ENCODE assay signal across 8 cellular contexts in the genomic region with DNA sequence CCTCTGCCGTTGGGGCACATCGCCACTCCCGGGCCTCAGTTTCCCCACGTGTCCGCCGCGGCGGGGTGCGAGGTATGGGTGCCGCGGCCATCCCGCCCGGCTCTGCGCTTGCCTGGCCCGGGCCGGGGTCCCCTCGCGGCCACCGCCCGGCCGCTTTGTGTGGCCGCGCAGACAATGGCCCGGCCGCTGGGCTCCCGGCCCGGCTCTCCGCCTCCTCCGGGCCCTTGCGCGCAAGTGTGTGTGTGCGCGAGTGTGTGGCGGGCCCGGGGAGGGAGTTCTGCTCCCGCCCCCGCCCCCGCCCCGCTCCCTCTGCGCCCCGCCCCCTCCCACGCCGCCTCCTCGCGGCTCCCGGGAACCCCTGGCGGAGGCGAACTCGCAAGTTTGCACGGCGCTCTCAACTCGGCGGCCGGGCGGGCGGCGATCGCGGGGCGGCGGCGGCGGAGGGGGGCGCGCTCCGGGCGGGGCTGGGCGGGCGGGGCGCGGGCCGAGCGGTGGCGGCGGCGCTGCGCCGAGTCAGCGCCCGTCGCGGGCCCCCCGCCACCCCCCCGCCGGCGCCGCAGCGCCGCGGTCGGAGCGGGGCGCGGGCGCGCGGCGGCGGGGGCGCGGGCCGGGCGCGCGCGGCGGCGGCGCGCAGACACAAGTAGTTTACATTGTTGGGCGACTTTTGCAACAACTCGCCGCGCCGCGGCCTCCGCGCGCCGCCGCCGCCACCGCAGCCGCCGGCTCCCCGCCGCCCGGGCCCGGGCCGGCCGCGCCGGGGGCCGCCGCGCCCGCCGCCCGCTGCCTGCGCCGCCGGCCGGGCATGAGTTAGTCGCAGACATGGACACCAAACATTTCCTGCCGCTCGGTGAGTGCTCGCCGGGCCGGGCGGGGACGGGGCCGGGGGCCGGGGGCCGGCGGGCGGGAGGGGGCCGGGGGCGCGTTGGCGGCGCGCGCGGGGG. TPM values are rescaled to one million over a fixed set of nuclear protein-coding genes. Genes with fewer than 3 reads are reported as not detected.
DNase-seq lines count a peak whose midpoint lies in the region; ATAC-seq and TF ChIP-seq lines count a peak whose summit lies in the region.

Gene RXRA (plus strand): TSS at position 643 of the 941 bp plus-strand sequence. CDS start 177 bp downstream, at position 820.

- CTCF ChIA-PET in A673 (lab: Charles Lee) = no interaction called here

- WGBS in lung, 2 donors = 0 to 1% methylated on average over 55 to 164 of the region's 164 CpGs

- ATAC-seq in effector memory CD8-positive, alpha-beta T cell (replicated peaks) = peak; percentile 69
- peak; percentile 70 for ATAC-seq in lung (ENCODE audit: insufficient read depth, low FRiP score)
- ATAC-seq in HG03280 (IDR thresholded peaks at IDR 0.05; ENCODE audit: unreplicated experiment) = no peak

- H3K9me3 Mint-ChIP-seq in effector memory CD8-positive, alpha-beta T cell = no peaks in the 10 kb centered on the region

- H3K27me3 Mint-ChIP-seq in effector memory CD8-positive, alpha-beta T cell = no peaks in the 10 kb centered on the region

- H3K4me1 Mint-ChIP-seq in effector memory CD8-positive, alpha-beta T cell (ENCODE audit: low read depth in 2 of 2) = peaks cover 22 to 30% of the 10 kb centered on the region in 2 donors

- intact Hi-C loops in A673 (cut with micrococcal nuclease; ENCODE audit: unreplicated experiment) = no loop called here

- H3K27me3 ChIP-seq in A673 (replicated peaks; ENCODE audit: insufficient read depth, low read depth, low read length, poor library complexity) (no peaks in the 10 kb centered on the region), lung (ENCODE audit: control insufficient read depth, insufficient read depth) (no peaks in the 10 kb centered on the region)

- no peak for TF ChIP-seq CTCF in A673 (conservative IDR thresholded peaks at IDR 0.05; ENCODE audit: low read depth, low read length)
- TF ChIP-seq CTCF in lung (IDR thresholded peaks at IDR 0.05; ENCODE audit: control extremely low read depth, extremely low read depth) = no peak

- BruUV-seq in A673 (replicated peaks; lab: Mats Ljungman, UMichigan) = no TSS peak

- H3K36me3 ChIP-seq in A673 (ENCODE audit: insufficient read depth, low read length, poor library complexity, severe bottlenecking) (no peaks in the 10 kb centered on the region), lung (ENCODE audit: control insufficient read depth in 2 of 2, insufficient read depth in 2 of 2, low read length in 2 of 2) (no peaks in the 10 kb centered on the region)

- POLR2A ChIA-PET in A673 (lab: Charles Lee; ENCODE audit: low non-redundant PET) = no interaction called here

- peak within 1 kb of the TSS in 1 of 2 donors; percentile 96 for H3K27ac Mint-ChIP-seq in effector memory CD8-positive, alpha-beta T cell

- H3K4me1 ChIP-seq in A673 (ENCODE audit: insufficient read depth, low read length, poor library complexity, severe bottlenecking) = peaks cover 55% of the 10 kb centered on the region
- peaks cover 7 to 33% of the 10 kb centered on the region in 2 donors for H3K4me1 ChIP-seq in lung (ENCODE audit: control insufficient read depth in 2 of 2, insufficient read depth in 2 of 2, low read length in 2 of 2)

- peaks cover 24% of the 10 kb centered on the region for H3K36me3 Mint-ChIP-seq in effector memory CD8-positive, alpha-beta T cell (ENCODE audit: insufficient read depth)

- H3K4me3 ChIP-seq in A673 (ENCODE audit: low read depth, low read length, poor library complexity, severe bottlenecking) (peak within 1 kb of the TSS; percentile 74), lung (peak within 1 kb of the TSS; percentile 64)

- H3K9me3 ChIP-seq in A673 (ENCODE audit: low read depth, low read length, poor library complexity, severe bottlenecking) = no peaks in the 10 kb centered on the region
- H3K9me3 ChIP-seq in lung (ENCODE audit: control insufficient read depth in 2 of 2, insufficient read depth in 1 of 2, low read length in 1 of 2) = no peaks in the 10 kb centered on the region

- peak within 1 kb of the TSS; percentile 87 for H3K4me3 Mint-ChIP-seq in effector memory CD8-positive, alpha-beta T cell

- peak; percentile 89 for DNase-seq in A673 (ENCODE audit: low spot score)
- peak; percentile 53 for DNase-seq in GM19238 (ENCODE audit: insufficient read length, low spot score)
- DNase-seq in NCI-H446 treated with DMSO at 0.1 percent for 48 hours (lab: John Stamatoyannopoulos, UW) = peak; percentile 20
- DNase-seq in activated CD8-positive, alpha-beta memory T cell treated with anti-CD3 and anti-CD28 coated beads for 4 hours (ENCODE audit: low read depth in 2 of 2) = peak; percentile 50 to 61
- peak; percentile 55 to 64 (median 63) for DNase-seq in effector memory CD8-positive, alpha-beta T cell
- peak; percentile 82 for DNase-seq in lung (ENCODE audit: low spot score)
- peak; percentile 12 to 48 (median 16) for DNase-seq in stimulated activated CD4-positive, alpha-beta T cell treated with anti-CD3 and anti-CD28 coated beads, TNF-alpha, amount 100 ng/mL, for 24 hours (ENCODE audit: low read depth in 3 of 3)

- H3K27ac ChIP-seq in A673 (ENCODE audit: low read depth, low read length, poor library complexity, severe bottlenecking) (peak within 1 kb of the TSS; percentile 82), lung (ENCODE audit: low read depth in 1 of 2, low read length in 1 of 2) (peak within 1 kb of the TSS; percentile 96)

RNA-seq across cellular contexts. Expression of gene RXRA, which starts in this region (rescaled TPM):
- total RNA-seq in A673 (2021) (50.7 and 54.1 TPM in 2 replicates), lung (10 to 100 TPM; 24.2 to 85.2 TPM)
- 10 to 100 TPM; 45.5 to 58.9 TPM for polyA plus RNA-seq in lung

Comparison
In these comparisons a context has a peak if more than half of its experiments do, and no peak if none do; other contexts are left out.
1. DNase-seq: peak in every context shown above with its lines; median percentile 89 in A673; 82 in lung; 63 in effector memory CD8-positive, alpha-beta T cell; 56 in activated CD8-positive, alpha-beta memory T cell treated with anti-CD3 and anti-CD28 coated beads for 4 hours; 53 in GM19238; 20 in NCI-H446 treated with DMSO at 0.1 percent for 48 hours; 16 in stimulated activated CD4-positive, alpha-beta T cell treated with anti-CD3 and anti-CD28 coated beads, TNF-alpha, amount 100 ng/mL, for 24 hours.